Comparison of ENCODE assay signal across 8 cellular contexts in the genomic region with DNA sequence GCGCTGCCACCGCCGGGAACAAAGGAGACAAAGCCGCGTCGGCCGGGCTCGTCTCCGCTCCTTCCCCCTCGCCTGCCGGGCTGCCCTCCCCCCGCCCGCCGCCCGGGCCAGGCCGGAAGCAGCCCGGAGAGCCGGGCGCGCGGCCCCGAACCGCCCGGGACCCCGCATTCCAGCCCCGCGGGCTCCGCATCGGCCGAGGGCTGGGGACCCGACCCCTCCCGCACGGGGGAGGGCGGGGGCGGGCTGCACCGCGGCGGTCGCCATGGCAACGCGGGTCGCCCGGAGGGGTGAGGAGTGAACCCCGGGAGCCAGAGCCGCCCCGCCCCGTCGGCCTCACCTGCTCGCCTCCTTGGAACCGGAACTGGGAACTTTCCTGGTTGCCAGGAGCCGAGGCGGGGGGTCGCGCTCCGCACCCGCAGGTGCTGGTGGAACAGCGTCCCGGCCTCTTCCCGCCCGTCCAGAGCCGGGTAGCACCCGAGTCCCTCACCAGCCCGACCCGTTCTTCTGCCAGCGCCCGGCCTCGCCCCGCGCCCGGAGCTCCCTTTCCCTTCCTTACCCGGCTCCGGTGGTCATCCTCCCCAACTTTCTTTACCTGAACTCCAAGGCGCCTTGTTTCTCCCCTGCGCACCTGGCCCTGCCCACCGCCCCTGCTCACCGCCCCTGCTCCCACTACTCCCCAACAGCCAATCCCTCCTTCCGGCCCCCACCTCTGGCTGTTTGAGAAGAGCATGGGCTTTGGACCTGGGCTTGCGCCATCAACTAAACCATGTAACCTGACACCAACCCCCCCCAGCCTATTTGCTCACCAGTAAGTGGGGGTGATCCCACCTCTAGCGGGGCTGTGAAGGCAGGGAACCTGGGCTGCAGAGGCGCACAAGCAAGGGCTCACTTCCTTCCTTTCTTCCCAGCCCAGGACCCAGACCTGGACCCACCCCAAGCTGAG. TPM values are rescaled to one million over a fixed set of nuclear protein-coding genes. Genes with fewer than 3 reads are reported as not detected.
DNase-seq lines count a peak whose midpoint lies in the region; ATAC-seq and TF ChIP-seq lines count a peak whose summit lies in the region.

A gene with protein sequence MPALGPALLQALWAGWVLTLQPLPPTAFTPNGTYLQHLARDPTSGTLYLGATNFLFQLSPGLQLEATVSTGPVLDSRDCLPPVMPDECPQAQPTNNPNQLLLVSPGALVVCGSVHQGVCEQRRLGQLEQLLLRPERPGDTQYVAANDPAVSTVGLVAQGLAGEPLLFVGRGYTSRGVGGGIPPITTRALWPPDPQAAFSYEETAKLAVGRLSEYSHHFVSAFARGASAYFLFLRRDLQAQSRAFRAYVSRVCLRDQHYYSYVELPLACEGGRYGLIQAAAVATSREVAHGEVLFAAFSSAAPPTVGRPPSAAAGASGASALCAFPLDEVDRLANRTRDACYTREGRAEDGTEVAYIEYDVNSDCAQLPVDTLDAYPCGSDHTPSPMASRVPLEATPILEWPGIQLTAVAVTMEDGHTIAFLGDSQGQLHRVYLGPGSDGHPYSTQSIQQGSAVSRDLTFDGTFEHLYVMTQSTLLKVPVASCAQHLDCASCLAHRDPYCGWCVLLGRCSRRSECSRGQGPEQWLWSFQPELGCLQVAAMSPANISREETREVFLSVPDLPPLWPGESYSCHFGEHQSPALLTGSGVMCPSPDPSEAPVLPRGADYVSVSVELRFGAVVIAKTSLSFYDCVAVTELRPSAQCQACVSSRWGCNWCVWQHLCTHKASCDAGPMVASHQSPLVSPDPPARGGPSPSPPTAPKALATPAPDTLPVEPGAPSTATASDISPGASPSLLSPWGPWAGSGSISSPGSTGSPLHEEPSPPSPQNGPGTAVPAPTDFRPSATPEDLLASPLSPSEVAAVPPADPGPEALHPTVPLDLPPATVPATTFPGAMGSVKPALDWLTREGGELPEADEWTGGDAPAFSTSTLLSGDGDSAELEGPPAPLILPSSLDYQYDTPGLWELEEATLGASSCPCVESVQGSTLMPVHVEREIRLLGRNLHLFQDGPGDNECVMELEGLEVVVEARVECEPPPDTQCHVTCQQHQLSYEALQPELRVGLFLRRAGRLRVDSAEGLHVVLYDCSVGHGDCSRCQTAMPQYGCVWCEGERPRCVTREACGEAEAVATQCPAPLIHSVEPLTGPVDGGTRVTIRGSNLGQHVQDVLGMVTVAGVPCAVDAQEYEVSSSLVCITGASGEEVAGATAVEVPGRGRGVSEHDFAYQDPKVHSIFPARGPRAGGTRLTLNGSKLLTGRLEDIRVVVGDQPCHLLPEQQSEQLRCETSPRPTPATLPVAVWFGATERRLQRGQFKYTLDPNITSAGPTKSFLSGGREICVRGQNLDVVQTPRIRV (N-terminal part only) (minus strand): TSS at position 671 of the 943 bp plus-strand sequence. CDS start 5,475 bp downstream, outside the sequence.

- H3K4me3 ChIP-seq in SJCRH30 (peak within 1 kb of the TSS; percentile 74), neutrophil (ENCODE audit: low read depth in 1 of 2, low read length in 1 of 2) (peak within 1 kb of the TSS; percentile 66 to 78), thymus (ENCODE audit: low read length) (peak within 1 kb of the TSS; percentile 79)

- H3K27ac Mint-ChIP-seq in activated naive CD8-positive, alpha-beta T cell = peak within 1 kb of the TSS; percentile 34
- H3K27ac Mint-ChIP-seq in glutamatergic neuron (ENCODE audit: unreplicated experiment) = peak within 1 kb of the TSS; percentile 73

- peaks cover 10% of the 10 kb centered on the region for H3K4me1 ChIP-seq in SJCRH30
- peaks cover 5 to 15% of the 10 kb centered on the region in 2 experiments for H3K4me1 ChIP-seq in neutrophil (ENCODE audit: control insufficient read depth in 1 of 2, insufficient read depth in 1 of 2, low read depth in 1 of 2, low read length in 1 of 2)
- H3K4me1 ChIP-seq in thymus (ENCODE audit: control insufficient read depth, insufficient read depth, low read length) = peaks cover 9% of the 10 kb centered on the region

- TF ChIP-seq CTCF in glutamatergic neuron (IDR thresholded peaks at IDR 0.05; ENCODE audit: partially characterized antibody, unreplicated experiment) = no peak
- peak; percentile 32 for TF ChIP-seq CTCF in neutrophil (IDR thresholded peaks at IDR 0.05)

- no peaks in the 10 kb centered on the region for H3K9me3 ChIP-seq in SJCRH30 (replicated peaks)
- H3K9me3 ChIP-seq in neutrophil = no peaks in the 10 kb centered on the region
- H3K9me3 ChIP-seq in thymus (ENCODE audit: control insufficient read depth) = no peaks in the 10 kb centered on the region

- 1% methylated on average over 80 of the region's 80 CpGs for WGBS in thymus

- no peaks in the 10 kb centered on the region for H3K27me3 Mint-ChIP-seq in activated naive CD8-positive, alpha-beta T cell
- H3K27me3 Mint-ChIP-seq in glutamatergic neuron (ENCODE audit: unreplicated experiment) = peaks cover 18% of the 10 kb centered on the region

- peak within 1 kb of the TSS; percentile 85 for H3K4me3 Mint-ChIP-seq in activated naive CD8-positive, alpha-beta T cell
- H3K4me3 Mint-ChIP-seq in glutamatergic neuron (ENCODE audit: unreplicated experiment) = peak within 1 kb of the TSS; percentile 80

- DNase-seq in EL (peak; percentile 53), HuH-7 (ENCODE audit: low spot score) (peak; percentile 96), SJCRH30 (peak; percentile 72 to 76), glutamatergic neuron (peak; percentile 74)

- no peak for ATAC-seq in HG02973 (IDR thresholded peaks at IDR 0.05; ENCODE audit: unreplicated experiment)

- H3K36me3 Mint-ChIP-seq in activated naive CD8-positive, alpha-beta T cell = no peaks in the 10 kb centered on the region
- no peaks in the 10 kb centered on the region for H3K36me3 Mint-ChIP-seq in glutamatergic neuron (ENCODE audit: unreplicated experiment)

- H3K9me3 Mint-ChIP-seq in activated naive CD8-positive, alpha-beta T cell (ENCODE audit: low read depth) = no peaks in the 10 kb centered on the region
- peaks cover 11% of the 10 kb centered on the region for H3K9me3 Mint-ChIP-seq in glutamatergic neuron (ENCODE audit: unreplicated experiment)

- H3K36me3 ChIP-seq in SJCRH30 (no peaks in the 10 kb centered on the region; the same call in 1 of the 2 replicates), neutrophil (peaks cover 16% of the 10 kb centered on the region), thymus (ENCODE audit: control insufficient read depth, insufficient read depth) (peaks cover 24% of the 10 kb centered on the region)

- peaks cover 13% of the 10 kb centered on the region for H3K4me1 Mint-ChIP-seq in activated naive CD8-positive, alpha-beta T cell (ENCODE audit: low read depth)
- H3K4me1 Mint-ChIP-seq in glutamatergic neuron (ENCODE audit: low read depth, unreplicated experiment) = peaks cover 16% of the 10 kb centered on the region

- H3K27ac ChIP-seq in SJCRH30 (peak within 1 kb of the TSS; percentile 63), neutrophil (peak within 1 kb of the TSS; percentile 29), thymus (ENCODE audit: low read depth) (peak within 1 kb of the TSS; percentile 69)

- H3K27me3 ChIP-seq in SJCRH30 (no peaks in the 10 kb centered on the region), neutrophil (peaks cover 44% of the 10 kb centered on the region), thymus (ENCODE audit: control insufficient read depth, insufficient read depth) (peaks cover 4% of the 10 kb centered on the region)

RNA-seq across cellular contexts. Expression of the gene that starts here (rescaled TPM):
- 23.4 and 45.0 TPM in 2 replicates for total RNA-seq in SJCRH30 (2014; rRNA removed; shearing (Covaris generic))
- 195 TPM for total RNA-seq in glutamatergic neuron (ENCODE audit: unreplicated experiment)
- polyA plus RNA-seq in thymus = 112 TPM
